18 cellular contexts compared by ENCODE assay signal in genomic region chr12:109115404-109115757, GRCh38. TPM values are rescaled to one million over a fixed set of nuclear protein-coding genes. Genes with fewer than 3 reads are reported as not detected.
A peak's percentile ranks its signal among the peaks of the same experiment; 100 is the strongest.
DNase-seq lines count a peak whose midpoint lies in the region; ATAC-seq, FAIRE-seq and TF ChIP-seq lines count a peak whose summit lies in the region.
"Had no signal": no experiment of that assay in that cellular context is flagged by ENCODE, and none has a peak within 500 bp of the region (broad histone marks: within the 10 kb centered on the region; RNA-seq: fewer than 3 reads in every experiment).

No MANE protein-coding gene starts in this region.

- no peak overlapping the region for H4K5ac ChIP-seq in H1 (ENCODE audit: insufficient read length, low read depth, low read length)

- TF ChIP-seq POLR2A in H1 (IDR thresholded peaks at IDR 0.05; ENCODE audit: control extremely low read depth in 1 of 2, low read depth in 2 of 2, low read length in 2 of 2) = no peak

- POLR2A ChIA-PET in H1 (lab: Charles Lee; ENCODE audit: partially characterized antibody) = interaction anchor here (1.3 kb wide), 1 partner anchor 15 kb away, joined by 6 read pairs; no protein-coding TSS in a partner anchor
- POLR2A ChIA-PET in naive thymus-derived CD8-positive, alpha-beta T cell (lab: Charles Lee) = no interaction called here

- H3K4me3 Mint-ChIP-seq in naive thymus-derived CD8-positive, alpha-beta T cell = peak overlapping the region in 4 of 10 donors; percentile 11 to 43 (median 26)
- H3K4me3 Mint-ChIP-seq: activated CD8-positive, alpha-beta T cell treated with anti-CD3 and anti-CD28 coated beads, Interleukin-2, amount 10 ng/mL, durations not matched to agents 7 days and 5 days; activated T-helper 17 cell treated with anti-CD3 and anti-CD28 coated beads, Interleukin-2, amount 50 U/mL, for 72 hours; stimulated activated naive B cell treated with anti-CD40 and anti-IgM and Interleukin-4, amounts not matched to agents 10 μg/mL and 1 μg/mL and 100 μg/mL, for 72 hours had no signal

- H3K27me3 ChIP-seq in Loucy (ENCODE audit: insufficient read depth, low read length, poor library complexity, severe bottlenecking) (no peaks in the 10 kb centered on the region), H1 (replicated peaks in 1 of 4; ENCODE audit: control insufficient read depth in 3 of 4, extremely low read depth in 1 of 4, insufficient read depth in 3 of 4, low read length in 3 of 4) (no peaks in the 10 kb centered on the region; a peak in 1 of 7 replicates), mucosa of stomach (ENCODE audit: control insufficient read depth, insufficient read depth, low read length) (no peaks in the 10 kb centered on the region), subcutaneous abdominal adipose tissue (ENCODE audit: control insufficient read depth in 5 of 5, insufficient read depth in 4 of 5, low read length in 5 of 5) (no peaks in the 10 kb centered on the region)

- H3K9ac ChIP-seq in Loucy (ENCODE audit: low read depth, low read length, poor library complexity, severe bottlenecking) (no peak overlapping the region), H1 (replicated peaks in 1 of 4; ENCODE audit: extremely low read depth in 1 of 4, low read depth in 3 of 4, low read length in 3 of 4) (peak overlapping the region in 1 of 4 experiments; percentile 24; a peak in 1 of 7 replicates), mucosa of stomach (ENCODE audit: low read length) (peak overlapping the region; percentile 16), subcutaneous abdominal adipose tissue (ENCODE audit: low read length in 5 of 5) (peak overlapping the region in 1 of 5 donors; percentile 89)

- H3K27ac ChIP-seq in H1 (ENCODE audit: low read depth, low read length) (no peak overlapping the region), subcutaneous abdominal adipose tissue (ENCODE audit: low read depth, low read length) (peak overlapping the region; percentile 95)

- ATAC-seq in naive thymus-derived CD8-positive, alpha-beta T cell = no peak
- no peak for ATAC-seq in HG03045 (IDR thresholded peaks at IDR 0.05; ENCODE audit: unreplicated experiment)
- ATAC-seq: activated CD8-positive, alpha-beta T cell treated with anti-CD3 and anti-CD28 coated beads, Interleukin-2, amount 10 ng/mL, durations not matched to agents 7 days and 5 days; activated T-helper 17 cell treated with anti-CD3 and anti-CD28 coated beads, Interleukin-2, amount 50 U/mL, for 72 hours; HCT116; SK-N-SH treated with all-trans-retinoic acid at 6 μM for 48 hours; stimulated activated naive B cell treated with anti-CD40 and anti-IgM and Interleukin-4, amounts not matched to agents 10 μg/mL and 1 μg/mL and 100 μg/mL, for 72 hours had no signal

- DNase-seq in H1 (ENCODE audit: low read depth in 1 of 2, low spot score in 2 of 2) (no peak), NCI-H446 (lab: John Stamatoyannopoulos, UW) (no peak), GM13976 (ENCODE audit: low spot score) (no peak)
- no peak for DNase-seq in naive thymus-derived CD8-positive, alpha-beta T cell
- DNase-seq: activated CD8-positive, alpha-beta T cell treated with anti-CD3 and anti-CD28 coated beads, Interleukin-2, amount 10 ng/mL, durations not matched to agents 7 days and 5 days; DMS 273 treated with DMSO at 0.1 percent for 48 hours; NCI-H1694; retina; stimulated activated naive B cell treated with anti-CD40 and anti-IgM and Interleukin-4, amounts not matched to agents 10 μg/mL and 1 μg/mL and 100 μg/mL, for 72 hours had no signal

- no peak for TF ChIP-seq RAD21 in H1 (IDR thresholded peaks at IDR 0.05 in 1 of 2, conservative IDR thresholded peaks at IDR 0.05 in 1 of 2; ENCODE audit: low read depth in 2 of 2, low read length in 2 of 2)

- H3K27me3 Mint-ChIP-seq in naive thymus-derived CD8-positive, alpha-beta T cell = no peaks in the 10 kb centered on the region
- H3K27me3 Mint-ChIP-seq: activated T-helper 17 cell treated with anti-CD3 and anti-CD28 coated beads, Interleukin-2, amount 50 U/mL, for 72 hours; stimulated activated naive B cell treated with anti-CD40 and anti-IgM and Interleukin-4, amounts not matched to agents 10 μg/mL and 1 μg/mL and 100 μg/mL, for 72 hours had no signal

- H3K23me2 ChIP-seq in H1 (ENCODE audit: low read depth, low read length) = no peaks in the 10 kb centered on the region

- H3F3A ChIP-seq in Loucy (ENCODE audit: low read depth) = no peaks in the 10 kb centered on the region

- no peak overlapping the region for H2AK5ac ChIP-seq in H1 (ENCODE audit: low read depth, low read length)

- H3K9me2 ChIP-seq in Loucy (replicated peaks; ENCODE audit: low read depth, low read length) = no peaks in the 10 kb centered on the region

- no peak overlapping the region; the same call in 1 of the 2 replicates for H2BK15ac ChIP-seq in H1 (ENCODE audit: low read length)

- H3K36me3 ChIP-seq in Loucy (ENCODE audit: insufficient read depth, low read length) (peaks cover 1% of the 10 kb centered on the region; the same call in 1 of the 2 replicates), H1 (ENCODE audit: control insufficient read depth in 2 of 4, insufficient read depth in 4 of 4, low read length in 3 of 4) (peaks cover 0 to under 1% (median 0%) of the 10 kb centered on the region in 4 experiments; a peak in 1 of 8 replicates), mucosa of stomach (ENCODE audit: control insufficient read depth, insufficient read depth, low read length) (no peaks in the 10 kb centered on the region), subcutaneous abdominal adipose tissue (ENCODE audit: control insufficient read depth in 5 of 5, insufficient read depth in 5 of 5, low read length in 5 of 5) (peaks cover 0 to under 1% (median 0%) of the 10 kb centered on the region in 5 donors)

- peak overlapping the region; percentile 50; the same call in 1 of the 2 replicates for H2AFZ ChIP-seq in Loucy (ENCODE audit: low read length)
- H2AFZ ChIP-seq in H1 (ENCODE audit: low read length) = peak overlapping the region; percentile 54; the same call in 1 of the 2 replicates

- no peak for TF ChIP-seq CTCF in Loucy (conservative IDR thresholded peaks at IDR 0.05; ENCODE audit: low read length)
- TF ChIP-seq CTCF in H1 (IDR thresholded peaks at IDR 0.05; ENCODE audit: control extremely low read depth in 1 of 3, insufficient read depth in 1 of 3, low read depth in 1 of 3, low read length in 3 of 3) = no peak
- TF ChIP-seq CTCF in GM13976 (IDR thresholded peaks at IDR 0.05; ENCODE audit: borderline replicate concordance, control extremely low read depth, extremely low read depth, insufficient read depth, missing control alignments) = no peak

- H3K4me3 ChIP-seq in Loucy (ENCODE audit: low read length, poor library complexity, severe bottlenecking) (no peak overlapping the region), H1 (ENCODE audit: extremely low read depth in 1 of 4, insufficient read depth in 2 of 4, low read depth in 3 of 4, low read length in 4 of 4) (no peak overlapping the region), mucosa of stomach (ENCODE audit: low read length) (no peak overlapping the region), subcutaneous abdominal adipose tissue (ENCODE audit: low read depth in 1 of 5, low read length in 5 of 5) (peak overlapping the region in 3 of 5 donors; percentile 23 to 56 (median 25))

- no peak for TF ChIP-seq EP300 in H1 (IDR thresholded peaks at IDR 0.05; ENCODE audit: borderline replicate concordance in 1 of 2, low read depth in 2 of 2, low read length in 2 of 2)

- H3K9me3 ChIP-seq in Loucy (ENCODE audit: insufficient read depth, low read depth, low read length) (no peaks in the 10 kb centered on the region), H1 (ENCODE audit: insufficient read depth in 2 of 2, low read depth in 1 of 2, low read length in 1 of 2) (no peaks in the 10 kb centered on the region), mucosa of stomach (ENCODE audit: control insufficient read depth, low read length) (no peaks in the 10 kb centered on the region), subcutaneous abdominal adipose tissue (ENCODE audit: control insufficient read depth in 5 of 5, low read length in 5 of 5) (no peaks in the 10 kb centered on the region)

- H3K56ac ChIP-seq in H1 (replicated peaks; ENCODE audit: insufficient read length, low read depth, low read length) = no peak overlapping the region

- H3K27ac Mint-ChIP-seq in naive thymus-derived CD8-positive, alpha-beta T cell = no peak overlapping the region
- H3K27ac Mint-ChIP-seq: activated CD8-positive, alpha-beta T cell treated with anti-CD3 and anti-CD28 coated beads, Interleukin-2, amount 10 ng/mL, durations not matched to agents 7 days and 5 days; activated T-helper 17 cell treated with anti-CD3 and anti-CD28 coated beads, Interleukin-2, amount 50 U/mL, for 72 hours; stimulated activated naive B cell treated with anti-CD40 and anti-IgM and Interleukin-4, amounts not matched to agents 10 μg/mL and 1 μg/mL and 100 μg/mL, for 72 hours had no signal

- H3K4me1 ChIP-seq in Loucy (ENCODE audit: insufficient read depth, low read length, poor library complexity, severe bottlenecking) (peaks cover 15% of the 10 kb centered on the region), H1 (replicated peaks in 1 of 4; ENCODE audit: control insufficient read depth in 3 of 4, insufficient read depth in 4 of 4, low read length in 3 of 4) (peaks cover 2 to 11% (median 5%) of the 10 kb centered on the region in 4 experiments; a peak in 5 of 7 replicates), mucosa of stomach (ENCODE audit: control insufficient read depth, insufficient read depth, low read length) (peaks cover 74% of the 10 kb centered on the region), subcutaneous abdominal adipose tissue (ENCODE audit: control insufficient read depth in 5 of 5, insufficient read depth in 5 of 5, low read length in 5 of 5) (peaks cover 26 to 92% (median 88%) of the 10 kb centered on the region in 5 donors)

- 89% methylated on average over 3 of the region's 3 CpGs; no CpG with 5 or more reads in 1 of the 2 experiments for WGBS in H1 (ENCODE audit: extremely low coverage in 1 of 2, insufficient coverage in 1 of 2, insufficient read length in 1 of 2, insufficient replicate concordance in 2 of 2, low coverage in 1 of 2, low lambda C conversion rate in 2 of 2, missing lambda C conversion rate in 1 of 2), 2 experiments

- no peaks in the 10 kb centered on the region for H3K9me3 Mint-ChIP-seq in naive thymus-derived CD8-positive, alpha-beta T cell
- H3K9me3 Mint-ChIP-seq: activated T-helper 17 cell treated with anti-CD3 and anti-CD28 coated beads, Interleukin-2, amount 50 U/mL, for 72 hours; stimulated activated naive B cell treated with anti-CD40 and anti-IgM and Interleukin-4, amounts not matched to agents 10 μg/mL and 1 μg/mL and 100 μg/mL, for 72 hours had no signal

- no peak overlapping the region for H2BK20ac ChIP-seq in H1 (ENCODE audit: low read length)

- no peak overlapping the region for H4K91ac ChIP-seq in H1 (replicated peaks; ENCODE audit: insufficient read length, low read length)

- no peaks in the 10 kb centered on the region for H3K79me1 ChIP-seq in H1 (ENCODE audit: low read depth, low read length)

- CTCF ChIA-PET in H1 (lab: Charles Lee; ENCODE audit: partially characterized antibody) = interaction anchor here (1.3 to 1.5 kb wide), 3 partner anchors 13 to 16 kb away, joined by 3 to 4 read pairs (median 4); no protein-coding TSS in a partner anchor

- no peak overlapping the region for H2BK120ac ChIP-seq in H1 (replicated peaks; ENCODE audit: low read depth, low read length)

- FAIRE-seq in H1 (lab: Jason Lieb, UNC) = no peak
- FAIRE-seq: endometrium, islet of Langerhans had no signal

- H4K20me1 ChIP-seq in Loucy (ENCODE audit: insufficient read depth, low read length, poor library complexity, severe bottlenecking) = no peaks in the 10 kb centered on the region
- no peaks in the 10 kb centered on the region for H4K20me1 ChIP-seq in H1 (replicated peaks in 1 of 2; ENCODE audit: control insufficient read depth in 1 of 2, insufficient read depth in 2 of 2, low read length in 2 of 2)

- in situ Hi-C loops in GM13976 (cut with MboI; ENCODE audit: low sequenced_read_pairs, unreplicated experiment) = no loop called here

- H3K4ac ChIP-seq in H1 (replicated peaks; ENCODE audit: insufficient read length, low read depth, low read length) = no peak overlapping the region

- H2BK12ac ChIP-seq in H1 (ENCODE audit: low read depth, low read length) = 0 out of 2 replicates have a peak overlapping the region, but pooled peaks have one; percentile 43

- no peak overlapping the region for H3K18ac ChIP-seq in H1 (ENCODE audit: extremely low read depth, low read length)

- H4K8ac ChIP-seq in H1 (ENCODE audit: extremely low read depth, insufficient read depth, low read length) = no peak overlapping the region

- no peak overlapping the region for H3K23ac ChIP-seq in H1 (ENCODE audit: insufficient read length)

- no peak overlapping the region for H3K14ac ChIP-seq in H1 (ENCODE audit: insufficient read length)

- no peak overlapping the region for H2BK5ac ChIP-seq in H1 (ENCODE audit: low read depth, low read length)

- H3K79me2 ChIP-seq in Loucy (ENCODE audit: insufficient read depth, low read length) (no peaks in the 10 kb centered on the region), H1 (ENCODE audit: control insufficient read depth in 1 of 2, insufficient read depth in 2 of 2, low read length in 2 of 2) (no peaks in the 10 kb centered on the region)

- peaks cover 3 to 39% (median 22%) of the 10 kb centered on the region in 4 donors for H3K4me1 Mint-ChIP-seq in naive thymus-derived CD8-positive, alpha-beta T cell

- H3K36me3 Mint-ChIP-seq in naive thymus-derived CD8-positive, alpha-beta T cell = peaks cover 0 to 3% (median 0%) of the 10 kb centered on the region in 3 donors

- H3K4me2 ChIP-seq in Loucy (ENCODE audit: low read depth, low read length, poor library complexity, severe bottlenecking) (peak overlapping the region; percentile 12), H1 (ENCODE audit: insufficient read depth in 1 of 2, low read depth in 2 of 2, low read length in 2 of 2) (no peak overlapping the region)

RNA-seq across cellular contexts. Expression of gene ACACB, which starts 1.0 kb away (rescaled TPM):
- 12.9 and 15.3 TPM in 2 replicates for total RNA-seq in H1 (2021; fragmentation: NEBNext Ultra II Directional; extraction: Animal tissue kit (Norgen Biotek cat#: 25700))
- polyA plus RNA-seq in H1 (2011; rRNA removed) = 5.8 and 7.1 TPM in 2 replicates
- polyA plus RNA-seq in H1 (2011; cell fraction: cytosol; rRNA removed) = 6.0 TPM
- polyA plus RNA-seq in H1 (2011; cell fraction: nucleus; rRNA removed) = 21.8 TPM
- 6.1 to 11.0 TPM (median 7.5 TPM) in 4 replicates for polyA plus RNA-seq in H1 (2012, experiment 1 of 2)
- polyA plus RNA-seq in H1 (2012, experiment 2 of 2) = 6.7 TPM
- polyA plus RNA-seq in H1 (2013, experiment 1 of 2) = 4.1 TPM
- polyA plus RNA-seq in H1 (2013, experiment 2 of 2) = 3.8 TPM
- 19.8 and 21.9 TPM in 2 replicates for polyA minus RNA-seq in H1 (2011; rRNA and poly(A)+ RNA removed)
- polyA minus RNA-seq in H1 (2011; cell fraction: cytosol; rRNA and poly(A)+ RNA removed) = 10.1 TPM
- 45.1 TPM for polyA minus RNA-seq in H1 (2011; cell fraction: nucleus; rRNA and poly(A)+ RNA removed)
- total RNA-seq in naive thymus-derived CD8-positive, alpha-beta T cell = 10 to 100 TPM; 40.4 to 43.3 TPM
- polyA plus RNA-seq in naive thymus-derived CD8-positive, alpha-beta T cell = 1 to 10 TPM; 1.1 to 3.9 (median 2.9) TPM

RNA-seq across cellular contexts. Expression of gene UNG, which starts 18.0 kb away (rescaled TPM):
- total RNA-seq in H1 (2021; fragmentation: NEBNext Ultra II Directional; extraction: Animal tissue kit (Norgen Biotek cat#: 25700)) = 160 and 163 TPM in 2 replicates
- polyA plus RNA-seq in H1 (2011; rRNA removed) = 71.6 and 84.5 TPM in 2 replicates
- polyA plus RNA-seq in H1 (2011; cell fraction: cytosol; rRNA removed) = 88.1 TPM
- 76.8 TPM for polyA plus RNA-seq in H1 (2011; cell fraction: nucleus; rRNA removed)
- polyA plus RNA-seq in H1 (2012, experiment 1 of 2) = 113 to 132 TPM (median 117 TPM) in 4 replicates
- polyA plus RNA-seq in H1 (2012, experiment 2 of 2) = 86.7 TPM
- polyA plus RNA-seq in H1 (2013, experiment 1 of 2) = 72.7 TPM
- 74.4 TPM for polyA plus RNA-seq in H1 (2013, experiment 2 of 2)
- polyA minus RNA-seq in H1 (2011; rRNA and poly(A)+ RNA removed) = 44.3 and 67.5 TPM in 2 replicates
- polyA minus RNA-seq in H1 (2011; cell fraction: cytosol; rRNA and poly(A)+ RNA removed) = 45.7 TPM
- 27.7 TPM for polyA minus RNA-seq in H1 (2011; cell fraction: nucleus; rRNA and poly(A)+ RNA removed)
- total RNA-seq in naive thymus-derived CD8-positive, alpha-beta T cell = 10 to 100 TPM; 13.6 to 15.0 TPM
- polyA plus RNA-seq in naive thymus-derived CD8-positive, alpha-beta T cell = 10 to 100 TPM; 21.0 to 26.8 (median 24.0) TPM

RNA-seq across cellular contexts. Expression of gene ALKBH2, which starts 22.1 kb away (rescaled TPM):
- total RNA-seq in H1 (2021; fragmentation: NEBNext Ultra II Directional; extraction: Animal tissue kit (Norgen Biotek cat#: 25700)) = 22.5 and 25.9 TPM in 2 replicates
- 19.1 and 24.3 TPM in 2 replicates for polyA plus RNA-seq in H1 (2011; rRNA removed)
- 29.1 TPM for polyA plus RNA-seq in H1 (2011; cell fraction: cytosol; rRNA removed)
- polyA plus RNA-seq in H1 (2011; cell fraction: nucleus; rRNA removed) = 24.8 TPM
- 24.6 to 31.1 TPM (median 27.8 TPM) in 4 replicates for polyA plus RNA-seq in H1 (2012, experiment 1 of 2)
- 18.9 TPM for polyA plus RNA-seq in H1 (2012, experiment 2 of 2)
- polyA plus RNA-seq in H1 (2013, experiment 1 of 2) = 19.3 TPM
- polyA plus RNA-seq in H1 (2013, experiment 2 of 2) = 18.1 TPM
- 10.2 and 11.3 TPM in 2 replicates for polyA minus RNA-seq in H1 (2011; rRNA and poly(A)+ RNA removed)
- 20.2 TPM for polyA minus RNA-seq in H1 (2011; cell fraction: cytosol; rRNA and poly(A)+ RNA removed)
- 20.9 TPM for polyA minus RNA-seq in H1 (2011; cell fraction: nucleus; rRNA and poly(A)+ RNA removed)
- 10 to 100 TPM; 20.8 to 23.2 TPM for total RNA-seq in naive thymus-derived CD8-positive, alpha-beta T cell
- 10 to 100 TPM; 11.5 to 22.5 (median 19.1) TPM for polyA plus RNA-seq in naive thymus-derived CD8-positive, alpha-beta T cell

Comparison
In these comparisons a context has a peak if more than half of its experiments do, and no peak if none do; other contexts are left out.
1. H3K4me3 ChIP-seq: peak in subcutaneous abdominal adipose tissue (3 of 5); none in Loucy (single experiment), H1 (0 of 4) and mucosa of stomach (single experiment).
2. RNA of gene UNG, which starts 18.0 kb away (total RNA-seq): 160 to 163 TPM in H1; 13.6 to 15.0 TPM in naive thymus-derived CD8-positive, alpha-beta T cell; every median in the first group is over 10 times any median in the second.